8 cellular contexts compared by ENCODE assay signal in genomic region chr11:2400761-2401435, GRCh38. TPM values are rescaled to one million over a fixed set of nuclear protein-coding genes. Genes with fewer than 3 reads are reported as not detected.
DNase-seq lines count a peak whose midpoint lies in the region; ATAC-seq and TF ChIP-seq lines count a peak whose summit lies in the region.

No MANE protein-coding gene starts in this region.

- intact Hi-C loops in adrenal gland (cut with DNase I) (no loop called here), tibial artery (cut with DNase I; ENCODE audit: low total_unique reads) (loop anchor here (10.0 kb wide), 1 partner anchor 504 kb away; a partner anchor contains a TSS)

- H3K27me3 ChIP-seq in BLaER1 treated with 17β-estradiol and CSF1 and Interleukin-3, amounts not matched to agents 10 nM and 100 nM = no peaks in the 10 kb centered on the region
- no peaks in the 10 kb centered on the region for H3K27me3 ChIP-seq in adrenal gland
- H3K27me3 ChIP-seq in kidney epithelial cell (ENCODE audit: control insufficient read depth, insufficient read depth, low read length) = peaks cover 3% of the 10 kb centered on the region
- H3K27me3 ChIP-seq in tibial artery = no peaks in the 10 kb centered on the region

- peaks cover 0 to 49% (median 18%) of the 10 kb centered on the region in 11 experiments; a peak in 14 of 22 replicates for H4K20me1 ChIP-seq in BLaER1 treated with 17β-estradiol and CSF1 and Interleukin-3, amounts not matched to agents 10 nM and 100 nM

- peak overlapping the region; percentile 82 to 100 (median 94) for H3K4me3 ChIP-seq in BLaER1 treated with 17β-estradiol and CSF1 and Interleukin-3, amounts not matched to agents 10 nM and 100 nM
- H3K4me3 ChIP-seq in adrenal gland (peak overlapping the region; percentile 37 to 99 (median 87)), kidney epithelial cell (ENCODE audit: low read depth, low read length) (peak overlapping the region; percentile 94), tibial artery (peak overlapping the region; percentile 80 to 95)

- H3K27ac ChIP-seq in BLaER1 treated with 17β-estradiol and CSF1 and Interleukin-3, amounts not matched to agents 10 nM and 100 nM = peak overlapping the region; percentile 84 to 97 (median 88)
- peak overlapping the region; percentile 72 to 100 (median 83) for H3K27ac ChIP-seq in adrenal gland
- H3K27ac ChIP-seq in tibial artery = peak overlapping the region; percentile 78 to 93

- 0 to 1% (median 0%) methylated on average over 17 to 55 of the region's 55 CpGs for WGBS in adrenal gland, 4 donors

- DNase-seq in adrenal gland (peak in 1 of 7 donors; percentile 74), kidney epithelial cell (ENCODE audit: low read depth) (no peak), tibial artery (no peak), activated gamma-delta T cell (lab: John Stamatoyannopoulos, UW) (no peak), NOMO-1 treated with DMSO at 0.1 percent for 48 hours (lab: John Stamatoyannopoulos, UW; ENCODE audit: unreplicated experiment) (no peak)

- TF ChIP-seq POLR2A in adrenal gland (IDR thresholded peaks at IDR 0.05) = peak; percentile 21 to 55

- TF ChIP-seq CTCF in adrenal gland (IDR thresholded peaks at IDR 0.05) (no peak), kidney epithelial cell (IDR thresholded peaks at IDR 0.05; ENCODE audit: insufficient read depth, low read length, poor library complexity, severe bottlenecking) (no peak), tibial artery (IDR thresholded peaks at IDR 0.05) (no peak)

- peak overlapping the region; percentile 90 to 99 (median 93) for H3K9ac ChIP-seq in BLaER1 treated with 17β-estradiol and CSF1 and Interleukin-3, amounts not matched to agents 10 nM and 100 nM

- H3K36me3 ChIP-seq in BLaER1 treated with 17β-estradiol and CSF1 and Interleukin-3, amounts not matched to agents 10 nM and 100 nM = peaks cover 44 to 72% (median 57%) of the 10 kb centered on the region in 11 experiments
- H3K36me3 ChIP-seq in adrenal gland (replicated peaks in 1 of 2) (peaks cover 0 to 50% of the 10 kb centered on the region in 2 donors), kidney epithelial cell (ENCODE audit: control insufficient read depth, insufficient read depth, low read length) (peaks cover 3% of the 10 kb centered on the region), tibial artery (peaks cover 27 to 56% (median 37%) of the 10 kb centered on the region in 3 donors)

- H3K9me3 ChIP-seq in BLaER1 treated with 17β-estradiol and CSF1 and Interleukin-3, amounts not matched to agents 10 nM and 100 nM (replicated peaks in 1 of 11) = no peaks in the 10 kb centered on the region
- no peaks in the 10 kb centered on the region for H3K9me3 ChIP-seq in adrenal gland (replicated peaks in 1 of 3)
- H3K9me3 ChIP-seq in tibial artery = no peaks in the 10 kb centered on the region

- peak overlapping the region; percentile 91 to 100 (median 97) for H3K4me2 ChIP-seq in BLaER1 treated with 17β-estradiol and CSF1 and Interleukin-3, amounts not matched to agents 10 nM and 100 nM

- H3K4me1 ChIP-seq in BLaER1 treated with 17β-estradiol and CSF1 and Interleukin-3, amounts not matched to agents 10 nM and 100 nM = peaks cover 24 to 42% (median 33%) of the 10 kb centered on the region in 10 experiments
- peaks cover 19 to 22% of the 10 kb centered on the region in 2 donors for H3K4me1 ChIP-seq in adrenal gland (replicated peaks in 1 of 2)
- peaks cover 0 to 31% (median 26%) of the 10 kb centered on the region in 4 donors for H3K4me1 ChIP-seq in tibial artery

- peak; percentile 2 for ATAC-seq in HG02870 (IDR thresholded peaks at IDR 0.05; ENCODE audit: unreplicated experiment)
- no peak for ATAC-seq in GM18502 (IDR thresholded peaks at IDR 0.05; ENCODE audit: poor library complexity, unreplicated experiment)

RNA-seq across cellular contexts. Expression of gene TSSC4, which starts 0.3 kb away (rescaled TPM):
- 10 to 100 TPM; 28.7 to 53.6 (median 35.2) TPM for total RNA-seq in adrenal gland
- polyA plus RNA-seq in adrenal gland = 10 to 100 TPM in 2 of 3 donors, 1 to 10 TPM in 1; 3.4 to 94.6 (median 69.6) TPM
- 62.0 and 73.2 TPM in 2 replicates for total RNA-seq in kidney epithelial cell

RNA-seq across cellular contexts. Expression of gene CD81, which starts 23.8 kb away (rescaled TPM):
- total RNA-seq in adrenal gland (100 to 1,000 TPM; 193 to 444 (median 330) TPM), kidney epithelial cell (216 and 263 TPM in 2 replicates)
- 100 to 1,000 TPM; 147 to 360 (median 190) TPM for polyA plus RNA-seq in adrenal gland

RNA-seq across cellular contexts. Expression of gene TRPM5, which starts 43.4 kb away (rescaled TPM):
- total RNA-seq in adrenal gland (1 to 10 TPM in 3 of 8 donors, under 1 TPM in 5; 0.32 to 2.4 (median 0.83) TPM), kidney epithelial cell (not detected in 2 replicates)
- 1 to 10 TPM in 2 of 3 donors, not detected in 1; 3.0 to 7.4 TPM for polyA plus RNA-seq in adrenal gland

RNA-seq across cellular contexts. Expression of gene KCNQ1, which starts 43.9 kb away (rescaled TPM):
- 100 to 1,000 TPM; 305 to 447 (median 355) TPM for total RNA-seq in adrenal gland
- 100 to 1,000 TPM; 158 to 231 (median 182) TPM for polyA plus RNA-seq in adrenal gland
- 2.3 and 2.8 TPM in 2 replicates for total RNA-seq in kidney epithelial cell
